In genomic region chr14:21860172-21860571, GRCh38 we compare ENCODE assay signal across 7 cellular contexts.
DNase-seq lines count a peak whose midpoint lies in the region; ATAC-seq and TF ChIP-seq lines count a peak whose summit lies in the region.

No MANE protein-coding gene starts in this region.

- TF ChIP-seq CTCF in GM12872 (IDR thresholded peaks at IDR 0.05; ENCODE audit: insufficient read depth, low read depth, low read length) (peak; percentile 62), nephron progenitor cell (IDR thresholded peaks at IDR 0.05) (peak; percentile 39)

- H3K36me3 Mint-ChIP-seq in nephron progenitor cell (ENCODE audit: low read depth), result no peaks in the 10 kb centered on the region

- no peaks in the 10 kb centered on the region for H3K4me1 Mint-ChIP-seq in nephron progenitor cell

- no peak overlapping the region for H3K4me3 Mint-ChIP-seq in nephron progenitor cell

- ATAC-seq in GM18867 (IDR thresholded peaks at IDR 0.05; ENCODE audit: unreplicated experiment), result no peak
- no peak for ATAC-seq in left ventricle myocardium superior

- H3K27me3 Mint-ChIP-seq in nephron progenitor cell (ENCODE audit: low read depth, poor library complexity), result peaks cover 14% of the 10 kb centered on the region

- intact Hi-C loops in left ventricle myocardium superior (cut with micrococcal nuclease), result no loop called here

- no peaks in the 10 kb centered on the region for H3K9me3 Mint-ChIP-seq in nephron progenitor cell

- DNase-seq in NAMALWA (ENCODE audit: low spot score), result peak; percentile 58
- DNase-seq in amniotic epithelial cell (ENCODE audit: low read depth), result peak; percentile 37
- peak; percentile 8 for DNase-seq in nephron progenitor cell
- no peak for DNase-seq in islet precursor cell
- no peak for DNase-seq in left ventricle myocardium superior

- no peak overlapping the region for H3K27ac Mint-ChIP-seq in nephron progenitor cell

Comparison
In these comparisons a context has a peak if more than half of its experiments do, and no peak if none do; other contexts are left out.
1. DNase-seq: peak in NAMALWA (single experiment), amniotic epithelial cell (single experiment) and nephron progenitor cell (single experiment); none in islet precursor cell (single experiment) and left ventricle myocardium superior (single experiment).